ENCODE assay signal across 8 cellular contexts in genomic region chr10:102918817-102919236, GRCh38. TPM values are rescaled to one million over a fixed set of nuclear protein-coding genes. Genes with fewer than 3 reads are reported as not detected.
DNase-seq lines count a peak whose midpoint lies in the region; ATAC-seq and TF ChIP-seq lines count a peak whose summit lies in the region.

No MANE protein-coding gene starts in this region.

- H3K27me3 Mint-ChIP-seq in Calu3 (ENCODE audit: unreplicated experiment) (no peaks in the 10 kb centered on the region), activated B cell treated with CpG ODN at 0.5 μM for 24 hours (peaks cover 9% of the 10 kb centered on the region)
- peaks cover 10 to 11% of the 10 kb centered on the region in 2 donors for H3K27me3 Mint-ChIP-seq in natural killer cell treated with Interleukin-12 subunit alpha and Interleukin-12 subunit beta and Interleukin-15 and Interleukin-18, amount 100 ng/mL, for 72 hours

- H3K4me1 ChIP-seq in aorta (ENCODE audit: control insufficient read depth in 1 of 2, insufficient read depth in 2 of 2, low read length in 2 of 2): peaks cover 0 to 2% of the 10 kb centered on the region in 2 donors

- H3K4me3 Mint-ChIP-seq in Calu3 (ENCODE audit: low read depth, unreplicated experiment) (peak overlapping the region; percentile 98), activated B cell treated with CpG ODN at 0.5 μM for 24 hours (peak overlapping the region; percentile 96)
- H3K4me3 Mint-ChIP-seq in natural killer cell treated with Interleukin-12 subunit alpha and Interleukin-12 subunit beta and Interleukin-15 and Interleukin-18, amount 100 ng/mL, for 72 hours: peak overlapping the region; percentile 92

- intact Hi-C loops in Calu3 (cut with micrococcal nuclease; ENCODE audit: unreplicated experiment): loop anchor here (10.0 kb wide), 1 partner anchor 194 kb away; no protein-coding TSS in a partner anchor
- intact Hi-C loops in activated B cell treated with CpG ODN at 0.5 μM for 24 hours (cut with micrococcal nuclease): loop anchor here (1.0 to 5.0 kb wide), 7 partner anchors 65 to 527 kb away; partner anchors contain the start of genes ARL3, ATP5MK, BORCS7 and PDCD11
- intact Hi-C loops in aorta (cut with DNase I): loop anchor here in 1 of 2 donors (10.0 kb wide), 2 partner anchors 256 to 416 kb away; no protein-coding TSS in a partner anchor

- H3K27me3 ChIP-seq in aorta (ENCODE audit: control insufficient read depth in 1 of 2, insufficient read depth in 2 of 2, low read length in 1 of 2): no peaks in the 10 kb centered on the region

- DNase-seq in Calu3 (peak; percentile 4), HFF-Myc (ENCODE audit: extremely low read depth, low read depth) (no peak), activated B cell treated with CpG ODN at 0.5 μM for 24 hours (no peak), aorta (peak in 1 of 2 donors; percentile 45), inferior parietal cortex (ENCODE audit: extremely low spot score) (no peak)
- DNase-seq in effector CD4-positive, alpha-beta T cell: peak; percentile 17
- DNase-seq in natural killer cell treated with Interleukin-12 subunit alpha and Interleukin-12 subunit beta and Interleukin-15 and Interleukin-18, amount 100 ng/mL, for 72 hours (ENCODE audit: low spot score): no peak

- TF ChIP-seq CTCF in Calu3 (IDR thresholded peaks at IDR 0.05; ENCODE audit: unreplicated experiment) (no peak), HFF-Myc (IDR thresholded peaks at IDR 0.05; ENCODE audit: low read depth, low read length, missing control alignments) (no peak), activated B cell treated with CpG ODN at 0.5 μM for 24 hours (IDR thresholded peaks at IDR 0.05) (no peak)

- no peak overlapping the region for H3K27ac ChIP-seq in aorta (ENCODE audit: low read depth in 1 of 2, low read length in 2 of 2)

- no TSS peak for BruUV-seq in Calu3 (replicated peaks; lab: Mats Ljungman, UMichigan)

- no peaks in the 10 kb centered on the region for H3K9me3 ChIP-seq in aorta (ENCODE audit: control insufficient read depth, low read length)

- POLR2A ChIA-PET in activated B cell treated with CpG ODN at 0.5 μM for 24 hours (lab: Charles Lee): interaction anchor here (0.9 to 1.8 kb wide), 4 partner anchors 274 to 432 kb away, joined by 3 to 12 read pairs (median 6); partner anchors contain the start of genes NT5C2 and PCGF6

- peak overlapping the region; percentile 73 for H3K4me3 ChIP-seq in HFF-Myc (replicated peaks; ENCODE audit: low read depth, low read length)
- peak overlapping the region; percentile 67 to 69 for H3K4me3 ChIP-seq in aorta (ENCODE audit: low read length in 2 of 2)

- WGBS in aorta, 2 donors: 0 to 1% methylated on average over 45 to 49 of the region's 49 CpGs

- no peaks in the 10 kb centered on the region for H3K36me3 ChIP-seq in aorta (ENCODE audit: control insufficient read depth in 1 of 2, insufficient read depth in 2 of 2, low read length in 1 of 2)

- H3K27ac Mint-ChIP-seq in Calu3 (ENCODE audit: unreplicated experiment) (no peak overlapping the region), activated B cell treated with CpG ODN at 0.5 μM for 24 hours (no peak overlapping the region)
- peak overlapping the region; percentile 88 to 93 for H3K27ac Mint-ChIP-seq in natural killer cell treated with Interleukin-12 subunit alpha and Interleukin-12 subunit beta and Interleukin-15 and Interleukin-18, amount 100 ng/mL, for 72 hours

- CTCF ChIA-PET in Calu3 (lab: Charles Lee): interaction anchor here (1.3 to 2.1 kb wide), 4 partner anchors 148 to 326 kb away, joined by 3 to 15 read pairs (median 4); no protein-coding TSS in a partner anchor
- CTCF ChIA-PET in activated B cell treated with CpG ODN at 0.5 μM for 24 hours (lab: Charles Lee): interaction anchor here (1.0 to 6.7 kb wide), 3 partner anchors 151 to 326 kb away, joined by 3 to 84 read pairs (median 38); partner anchors contain the start of genes RPEL1 and SFXN2

- H3K4me1 Mint-ChIP-seq in Calu3 (ENCODE audit: low read depth, unreplicated experiment): peaks cover 26% of the 10 kb centered on the region
- peaks cover 49% of the 10 kb centered on the region for H3K4me1 Mint-ChIP-seq in activated B cell treated with CpG ODN at 0.5 μM for 24 hours
- H3K4me1 Mint-ChIP-seq in natural killer cell treated with Interleukin-12 subunit alpha and Interleukin-12 subunit beta and Interleukin-15 and Interleukin-18, amount 100 ng/mL, for 72 hours (ENCODE audit: low read depth in 2 of 2): peaks cover 28 to 45% of the 10 kb centered on the region in 2 donors

- H3K36me3 Mint-ChIP-seq in Calu3 (ENCODE audit: insufficient read depth, unreplicated experiment) (peaks cover 27% of the 10 kb centered on the region), activated B cell treated with CpG ODN at 0.5 μM for 24 hours (ENCODE audit: low read depth) (peaks cover 2% of the 10 kb centered on the region)
- no peaks in the 10 kb centered on the region for H3K36me3 Mint-ChIP-seq in natural killer cell treated with Interleukin-12 subunit alpha and Interleukin-12 subunit beta and Interleukin-15 and Interleukin-18, amount 100 ng/mL, for 72 hours

- H3K9me3 Mint-ChIP-seq in Calu3 (ENCODE audit: low read depth, unreplicated experiment): no peaks in the 10 kb centered on the region
- H3K9me3 Mint-ChIP-seq in activated B cell treated with CpG ODN at 0.5 μM for 24 hours: no peaks in the 10 kb centered on the region
- no peaks in the 10 kb centered on the region for H3K9me3 Mint-ChIP-seq in natural killer cell treated with Interleukin-12 subunit alpha and Interleukin-12 subunit beta and Interleukin-15 and Interleukin-18, amount 100 ng/mL, for 72 hours

- no peak for ATAC-seq in activated B cell treated with CpG ODN at 0.5 μM for 24 hours (ENCODE audit: low read depth)
- ATAC-seq in natural killer cell treated with Interleukin-12 subunit alpha and Interleukin-12 subunit beta and Interleukin-15 and Interleukin-18, amount 100 ng/mL, for 72 hours: peak in 1 of 2 donors; percentile 1
- ATAC-seq in aorta (ENCODE audit: low FRiP score): no peak
- ATAC-seq in GM18498 (IDR thresholded peaks at IDR 0.05; ENCODE audit: unreplicated experiment): no peak

RNA-seq across cellular contexts. Expression of gene CNNM2, which starts 0.7 kb away (rescaled TPM):
- total RNA-seq in Calu3 (2022) (3.2 and 4.2 TPM in 2 replicates), activated B cell treated with CpG ODN at 0.5 μM for 24 hours (5.5 and 7.3 TPM in 2 replicates), aorta (10 to 100 TPM; 13.3 to 30.8 TPM)
- 10 to 100 TPM in 1 of 2 donors, 1 to 10 TPM in 1; 6.2 to 11.2 TPM for total RNA-seq in natural killer cell treated with Interleukin-12 subunit alpha and Interleukin-12 subunit beta and Interleukin-15 and Interleukin-18, amount 100 ng/mL, for 72 hours
- 1 to 10 TPM; 3.0 to 5.9 TPM for polyA plus RNA-seq in aorta

RNA-seq across cellular contexts. Expression of gene AS3MT, which starts 49.6 kb away (rescaled TPM):
- total RNA-seq in Calu3 (2022) (0.35 TPM in 1 of 2 replicates, not detected in the other), activated B cell treated with CpG ODN at 0.5 μM for 24 hours (0.31 and 0.46 TPM in 2 replicates), aorta (1 to 10 TPM; 1.2 to 3.1 TPM)
- under 1 TPM in 1 of 2 donors, not detected in 1; 0.43 TPM for total RNA-seq in natural killer cell treated with Interleukin-12 subunit alpha and Interleukin-12 subunit beta and Interleukin-15 and Interleukin-18, amount 100 ng/mL, for 72 hours
- polyA plus RNA-seq in aorta: 1 to 10 TPM; 4.1 to 4.8 TPM

Comparison
In these comparisons a context has a peak if more than half of its experiments do, and no peak if none do; other contexts are left out.
1. DNase-seq: peak in Calu3 (single experiment) and effector CD4-positive, alpha-beta T cell (single experiment); none in HFF-Myc (single experiment), activated B cell treated with CpG ODN at 0.5 μM for 24 hours (single experiment), natural killer cell treated with Interleukin-12 subunit alpha and Interleukin-12 subunit beta and Interleukin-15 and Interleukin-18, amount 100 ng/mL, for 72 hours (single experiment) and inferior parietal cortex (single experiment).
2. H3K27ac Mint-ChIP-seq: peak in natural killer cell treated with Interleukin-12 subunit alpha and Interleukin-12 subunit beta and Interleukin-15 and Interleukin-18, amount 100 ng/mL, for 72 hours (2 of 2); none in Calu3 (single experiment) and activated B cell treated with CpG ODN at 0.5 μM for 24 hours (single experiment).
3. Peak in every context shown above with its lines, with median percentiles within 50 percentile points of each other: H3K4me3 Mint-ChIP-seq.